ENCODE assay signal across 8 cellular contexts in genomic region chr19:4374451-4375163, GRCh38. TPM values are rescaled to one million over a fixed set of nuclear protein-coding genes. Genes with fewer than 3 reads are reported as not detected.
DNase-seq lines count a peak whose midpoint lies in the region; ATAC-seq and TF ChIP-seq lines count a peak whose summit lies in the region.

No MANE protein-coding gene starts in this region.

- 0 out of 2 replicates have a peak overlapping the region, but pooled peaks have one; percentile 4 for H3K9ac ChIP-seq in ES-I3 (ENCODE audit: low read depth, low read length)
- H3K9ac ChIP-seq in rectal smooth muscle tissue (ENCODE audit: low read length) = peak overlapping the region; percentile 45

- H3K27me3 ChIP-seq in gastroesophageal sphincter (no peaks in the 10 kb centered on the region), rectal smooth muscle tissue (ENCODE audit: control insufficient read depth, insufficient read depth, low read length) (no peaks in the 10 kb centered on the region)

- no peak for TF ChIP-seq POLR2A in gastroesophageal sphincter (IDR thresholded peaks at IDR 0.05)

- H3K9me3 ChIP-seq in ES-I3 (ENCODE audit: control insufficient read depth, insufficient read depth, low read length) = no peaks in the 10 kb centered on the region
- no peaks in the 10 kb centered on the region for H3K9me3 ChIP-seq in gastroesophageal sphincter

- no peaks in the 10 kb centered on the region for H3K36me3 ChIP-seq in ES-I3 (ENCODE audit: insufficient read depth, low read length)
- H3K36me3 ChIP-seq in gastroesophageal sphincter = no peaks in the 10 kb centered on the region
- no peaks in the 10 kb centered on the region for H3K36me3 ChIP-seq in rectal smooth muscle tissue (ENCODE audit: control insufficient read depth, insufficient read depth, low read length)

- no peak for TF ChIP-seq EP300 in gastroesophageal sphincter (IDR thresholded peaks at IDR 0.05)

- 40% methylated on average over 1 of the region's 27 CpGs; no CpG with 5 or more reads in 1 of the 2 donors for WGBS in gastroesophageal sphincter (ENCODE audit: low coverage in 1 of 2), 2 donors

- DNase-seq in NCI-H187 treated with DMSO at 0.1 percent for 48 hours (lab: John Stamatoyannopoulos, UW) = no peak
- no peak for DNase-seq in iPS-NIHi7 (ENCODE audit: extremely low spot score)
- no peak for DNase-seq in NCI-H1092 treated with DMSO at 0.1 percent for 48 hours (lab: John Stamatoyannopoulos, UW)

- ATAC-seq in SK-N-SH treated with all-trans-retinoic acid at 6 μM for 48 hours = peak; percentile 71
- ATAC-seq in gastroesophageal sphincter = peak; percentile 89
- ATAC-seq in HG03571 (IDR thresholded peaks at IDR 0.05; ENCODE audit: unreplicated experiment) = no peak

- H3K4me1 ChIP-seq in ES-I3 (ENCODE audit: insufficient read depth, low read length) (peaks cover 43% of the 10 kb centered on the region), gastroesophageal sphincter (peaks cover 10 to 100% (median 85%) of the 10 kb centered on the region in 3 donors), rectal smooth muscle tissue (ENCODE audit: control insufficient read depth, insufficient read depth, low read length) (peaks cover 33% of the 10 kb centered on the region)

- peak overlapping the region in 1 of 2 donors; percentile 8 for H3K4me3 ChIP-seq in gastroesophageal sphincter
- peak overlapping the region; percentile 42 for H3K4me3 ChIP-seq in rectal smooth muscle tissue (ENCODE audit: low read length)

- H3K27ac ChIP-seq in gastroesophageal sphincter (peak overlapping the region; percentile 35 to 91 (median 87)), rectal smooth muscle tissue (ENCODE audit: low read depth, low read length) (peak overlapping the region; percentile 71)

- peak in 1 of 4 experiments; percentile 28 for TF ChIP-seq CTCF in gastroesophageal sphincter (IDR thresholded peaks at IDR 0.05)

TF ChIP-seq in SK-N-SH treated with all-trans-retinoic acid at 6 μM for 48 hours, 23 proteins besides CTCF, POLR2A, EP300 and RAD21:
- TF ChIP-seq ESRRG (CRISPR knock-in tag; IDR thresholded peaks at IDR 0.05) (no peak), ZFP3 (CRISPR knock-in tag; IDR thresholded peaks at IDR 0.05) (0 out of 2 replicates have a peak, but pooled peaks have one; percentile 54), POU6F1 (CRISPR knock-in tag; IDR thresholded peaks at IDR 0.05; ENCODE audit: borderline replicate concordance, low read depth) (no peak), TCF4 (CRISPR knock-in tag; IDR thresholded peaks at IDR 0.05; ENCODE audit: borderline replicate concordance) (no peak)

RNA-seq across cellular contexts. Expression of gene SH3GL1, which starts 25.7 kb away (rescaled TPM):
- total RNA-seq in gastroesophageal sphincter = 10 to 100 TPM; 48.2 to 67.7 (median 53.0) TPM

RNA-seq across cellular contexts. Expression of gene CHAF1A, which starts 27.8 kb away (rescaled TPM):
- total RNA-seq in gastroesophageal sphincter = 10 to 100 TPM in 1 of 4 donors, 1 to 10 TPM in 3; 2.4 to 11.9 (median 7.4) TPM

RNA-seq across cellular contexts. Expression of gene MPND, which starts 31.2 kb away (rescaled TPM):
- 1 to 10 TPM; 4.7 to 7.5 (median 6.0) TPM for total RNA-seq in gastroesophageal sphincter

RNA-seq across cellular contexts. Expression of gene STAP2, which starts 36.0 kb away (rescaled TPM):
- 1 to 10 TPM in 3 of 4 donors, not detected in 1; 1.4 to 5.6 (median 4.9) TPM for total RNA-seq in gastroesophageal sphincter
